Comparison of ENCODE assay signal across 8 cellular contexts in genomic region chr2:156435392-156435724, GRCh38. TPM values are rescaled to one million over a fixed set of nuclear protein-coding genes. Genes with fewer than 3 reads are reported as not detected.
DNase-seq lines count a peak whose midpoint lies in the region; ATAC-seq, FAIRE-seq and TF ChIP-seq lines count a peak whose summit lies in the region.

No MANE protein-coding gene starts in this region.

- no peak for FAIRE-seq in GM19239 (lab: Jason Lieb, UNC)

- H3K36me3 ChIP-seq in gastrocnemius medialis = no peaks in the 10 kb centered on the region

- peak overlapping the region; percentile 65 for H3K4me3 ChIP-seq in WI38 (ENCODE audit: low read depth, low read length)
- peak overlapping the region; percentile 78 to 85 (median 82) for H3K4me3 ChIP-seq in gastrocnemius medialis

- intact Hi-C loops in Right ventricle myocardium inferior (cut with DNase I) = loop anchor here (1.0 to 10.0 kb wide), 4 partner anchors 35 to 152 kb away; no protein-coding TSS in a partner anchor
- intact Hi-C loops in cardiac septum (cut with DNase I) = loop anchor here (1.0 to 10.0 kb wide), 2 partner anchors 35 to 149 kb away; no protein-coding TSS in a partner anchor
- intact Hi-C loops in Right ventricle myocardium superior (cut with DNase I) = loop anchor here (5.0 kb wide), 1 partner anchor 33 kb away; no protein-coding TSS in a partner anchor
- intact Hi-C loops in gastrocnemius medialis (cut with DNase I; ENCODE audit: low total_unique reads) = no loop called here

- ATAC-seq in Right ventricle myocardium inferior = peak; percentile 29
- peak; percentile 47 for ATAC-seq in Right ventricle myocardium superior (ENCODE audit: poor library complexity)
- ATAC-seq in gastrocnemius medialis = peak; percentile 14 to 22

- H3K27ac ChIP-seq in gastrocnemius medialis = peak overlapping the region; percentile 98 to 99 (median 98)

- H3K27me3 ChIP-seq in gastrocnemius medialis = no peaks in the 10 kb centered on the region

- no peaks in the 10 kb centered on the region for H3K9me3 ChIP-seq in gastrocnemius medialis

- DNase-seq in Right ventricle myocardium inferior (ENCODE audit: missing footprints) = no peak
- no peak for DNase-seq in cardiac septum (ENCODE audit: low spot score)
- DNase-seq in Right ventricle myocardium superior = no peak
- no peak for DNase-seq in gastrocnemius medialis
- DNase-seq in dermis blood vessel endothelial cell = no peak
- DNase-seq in GM19239 (ENCODE audit: insufficient read length, low spot score) = no peak
- no peak for DNase-seq in NCI-H1417 treated with DMSO at 0.1 percent for 48 hours (lab: John Stamatoyannopoulos, UW)

- TF ChIP-seq POLR2A in gastrocnemius medialis (IDR thresholded peaks at IDR 0.05) = no peak

- in situ Hi-C loops in gastrocnemius medialis (cut with MboI; ENCODE audit: low sequenced_read_pairs in 4 of 4) = no loop called here

- TF ChIP-seq CTCF in WI38 (IDR thresholded peaks at IDR 0.05; ENCODE audit: low read depth, low read length) (no peak), gastrocnemius medialis (IDR thresholded peaks at IDR 0.05 in 4 of 5, conservative IDR thresholded peaks at IDR 0.05 in 1 of 5) (no peak)

- peaks cover 54 to 56% of the 10 kb centered on the region in 2 donors for H3K4me1 ChIP-seq in gastrocnemius medialis

RNA-seq across cellular contexts. Expression of gene GPD2, which starts 0.8 kb away (rescaled TPM):
- total RNA-seq in Right ventricle myocardium inferior = 18.7 TPM
- 12.6 TPM for total RNA-seq in cardiac septum
- 15.8 TPM for total RNA-seq in Right ventricle myocardium superior
- total RNA-seq in gastrocnemius medialis = 10 to 100 TPM; 39.2 to 69.7 (median 64.1) TPM
- 68.1 and 105 TPM in 2 replicates for total RNA-seq in dermis blood vessel endothelial cell
